7 cellular contexts compared by ENCODE assay signal in genomic region chr2:47784349-47784851, GRCh38. TPM values are rescaled to one million over a fixed set of nuclear protein-coding genes. Genes with fewer than 3 reads are reported as not detected.
A peak's percentile ranks its signal among the peaks of the same experiment; 100 is the strongest.
DNase-seq lines count a peak whose midpoint lies in the region; ATAC-seq and TF ChIP-seq lines count a peak whose summit lies in the region.

No MANE protein-coding gene starts in this region.

- H3K9me3 Mint-ChIP-seq in activated T-helper 17 cell treated with anti-CD3 and anti-CD28 coated beads, Interleukin-2, amount 50 U/mL, for 72 hours, result no peaks in the 10 kb centered on the region
- no peaks in the 10 kb centered on the region for H3K9me3 Mint-ChIP-seq in stimulated activated effector memory CD8-positive, alpha-beta T cell treated with anti-CD3 and anti-CD28 coated beads, Interleukin-12 subunit alpha, Interleukin-12 subunit beta, amount 100 ng/mL, for 72 hours

- H3K36me3 ChIP-seq in iPS-15b (ENCODE audit: control insufficient read depth, insufficient read depth, low read length), result no peaks in the 10 kb centered on the region

- peaks cover 40% of the 10 kb centered on the region for H3K36me3 Mint-ChIP-seq in activated T-helper 17 cell treated with anti-CD3 and anti-CD28 coated beads, Interleukin-2, amount 50 U/mL, for 72 hours (ENCODE audit: low read depth)
- H3K36me3 Mint-ChIP-seq in stimulated activated effector memory CD8-positive, alpha-beta T cell treated with anti-CD3 and anti-CD28 coated beads, Interleukin-12 subunit alpha, Interleukin-12 subunit beta, amount 100 ng/mL, for 72 hours, result peaks cover 52% of the 10 kb centered on the region

- H3K27ac Mint-ChIP-seq in activated T-helper 17 cell treated with anti-CD3 and anti-CD28 coated beads, Interleukin-2, amount 50 U/mL, for 72 hours, result no peak overlapping the region
- H3K27ac Mint-ChIP-seq in stimulated activated effector memory CD8-positive, alpha-beta T cell treated with anti-CD3 and anti-CD28 coated beads, Interleukin-12 subunit alpha, Interleukin-12 subunit beta, amount 100 ng/mL, for 72 hours, result peak overlapping the region; percentile 82

- H3K4me3 ChIP-seq in iPS-15b (ENCODE audit: low read depth, low read length), result peak overlapping the region; percentile 75

- POLR2A ChIA-PET in HEK293T (lab: Yijun Ruan, JAX), result no interaction called here

- no peak for ATAC-seq in activated T-helper 17 cell treated with anti-CD3 and anti-CD28 coated beads, Interleukin-2, amount 50 U/mL, for 72 hours (replicated peaks)
- ATAC-seq in stimulated activated effector memory CD8-positive, alpha-beta T cell treated with anti-CD3 and anti-CD28 coated beads, Interleukin-12 subunit alpha, Interleukin-12 subunit beta, amount 100 ng/mL, for 72 hours, result no peak
- ATAC-seq in esophagus mucosa, result no peak

- no peaks in the 10 kb centered on the region for H3K27me3 ChIP-seq in iPS-15b (ENCODE audit: control insufficient read depth, insufficient read depth, low read length)

- CTCF ChIA-PET in HEK293T (lab: Yijun Ruan, JAX), result no interaction called here

- no peaks in the 10 kb centered on the region for H3K27me3 Mint-ChIP-seq in activated T-helper 17 cell treated with anti-CD3 and anti-CD28 coated beads, Interleukin-2, amount 50 U/mL, for 72 hours

- DNase-seq in HEK293T (ENCODE audit: extremely low spot score), result no peak
- DNase-seq in stimulated activated effector memory CD8-positive, alpha-beta T cell treated with anti-CD3 and anti-CD28 coated beads, Interleukin-12 subunit alpha, Interleukin-12 subunit beta, amount 100 ng/mL, for 72 hours (ENCODE audit: low spot score in 2 of 2), result no peak
- no peak for DNase-seq in NCI-H524 (lab: John Stamatoyannopoulos, UW)
- no peak for DNase-seq in activated CD4-positive, alpha-beta T cell treated with anti-CD3 and anti-CD28 coated beads, Interleukin-2, amount 50 U/mL, for 4 hours

- no peaks in the 10 kb centered on the region for H3K9me3 ChIP-seq in iPS-15b (ENCODE audit: control insufficient read depth, insufficient read depth, low read length)

- peaks cover 13% of the 10 kb centered on the region for H3K4me1 Mint-ChIP-seq in activated T-helper 17 cell treated with anti-CD3 and anti-CD28 coated beads, Interleukin-2, amount 50 U/mL, for 72 hours
- H3K4me1 Mint-ChIP-seq in stimulated activated effector memory CD8-positive, alpha-beta T cell treated with anti-CD3 and anti-CD28 coated beads, Interleukin-12 subunit alpha, Interleukin-12 subunit beta, amount 100 ng/mL, for 72 hours, result peaks cover 27% of the 10 kb centered on the region

- peak overlapping the region; percentile 79 for H3K9ac ChIP-seq in iPS-15b (ENCODE audit: low read depth, low read length)

- H3K4me3 Mint-ChIP-seq in activated T-helper 17 cell treated with anti-CD3 and anti-CD28 coated beads, Interleukin-2, amount 50 U/mL, for 72 hours, result peak overlapping the region; percentile 79
- peak overlapping the region; percentile 82 for H3K4me3 Mint-ChIP-seq in stimulated activated effector memory CD8-positive, alpha-beta T cell treated with anti-CD3 and anti-CD28 coated beads, Interleukin-12 subunit alpha, Interleukin-12 subunit beta, amount 100 ng/mL, for 72 hours

- H3K4me1 ChIP-seq in iPS-15b (ENCODE audit: control insufficient read depth, insufficient read depth, low read length), result peaks cover 3% of the 10 kb centered on the region

TF ChIP-seq in HEK293T, 16 proteins besides CTCF, POLR2A, EP300 and RAD21:
- TF ChIP-seq ZNF384 (IDR thresholded peaks at IDR 0.05) (peak; percentile 51; the same call in 1 of the 2 replicates), FOXK2 (IDR thresholded peaks at IDR 0.05) (no peak)
TF ChIP-seq in HEK293T: peak in this region for 1.

RNA-seq across cellular contexts. Expression of gene MSH6, which starts 1.5 kb away (rescaled TPM):
- 100 to 1,000 TPM in 1 of 2 donors, 10 to 100 TPM in 1; 88.9 to 121 TPM for total RNA-seq in activated T-helper 17 cell treated with anti-CD3 and anti-CD28 coated beads, Interleukin-2, amount 50 U/mL, for 72 hours
- 19.8 TPM for total RNA-seq in esophagus mucosa
